8 cellular contexts compared by ENCODE assay signal in genomic region chr1:9651565-9652378, GRCh38. TPM values are rescaled to one million over a fixed set of nuclear protein-coding genes. Genes with fewer than 3 reads are reported as not detected.
DNase-seq lines count a peak whose midpoint lies in the region; ATAC-seq and TF ChIP-seq lines count a peak whose summit lies in the region.

Gene PIK3CD (plus strand): TSS chr1:9651731. CDS start chr1:9710456, 58,725 bp downstream.

- peak within 1 kb of the TSS; percentile 97 for H3K27ac Mint-ChIP-seq in CD4-positive, alpha-beta T cell

- intact Hi-C loops in CD4-positive, alpha-beta T cell (cut with DNase I, micrococcal nuclease), result loop anchor here (1.0 to 5.0 kb wide), 5 partner anchors 22 to 66 kb away; no protein-coding TSS in a partner anchor
- intact Hi-C loops in posterior vena cava (cut with DNase I), result no loop called here

- no peaks in the 10 kb centered on the region for H3K27me3 ChIP-seq in CD4-positive, alpha-beta T cell (ENCODE audit: control insufficient read depth, insufficient read depth, low read length)
- H3K27me3 ChIP-seq in HAP-1 (ENCODE audit: low read depth), result peaks cover 48% of the 10 kb centered on the region
- H3K27me3 ChIP-seq in cardiac muscle cell, result peaks cover 69% of the 10 kb centered on the region

- no peaks in the 10 kb centered on the region for H3K9me3 ChIP-seq in CD4-positive, alpha-beta T cell (ENCODE audit: control insufficient read depth, low read length)
- H3K9me3 ChIP-seq in HAP-1 (no peaks in the 10 kb centered on the region), cardiac muscle cell (ENCODE audit: low read depth) (no peaks in the 10 kb centered on the region)

- POLR2A ChIA-PET in CD4-positive, alpha-beta T cell (lab: Charles Lee), result interaction anchor here (0.9 to 14.1 kb wide), 20 partner anchors 8 to 418 kb away, joined by 3 to 512 read pairs (median 4); no protein-coding TSS in a partner anchor

- peaks cover 73% of the 10 kb centered on the region for H3K4me1 Mint-ChIP-seq in CD4-positive, alpha-beta T cell (ENCODE audit: low read depth)

- H3K36me3 Mint-ChIP-seq in CD4-positive, alpha-beta T cell (ENCODE audit: low read depth), result peaks cover 31% of the 10 kb centered on the region

- no peaks in the 10 kb centered on the region for H3K36me3 ChIP-seq in HAP-1 (replicated peaks)
- no peaks in the 10 kb centered on the region for H3K36me3 ChIP-seq in cardiac muscle cell

- H3K4me3 ChIP-seq in HAP-1 (peak within 1 kb of the TSS; percentile 15), cardiac muscle cell (peak within 1 kb of the TSS; percentile 35)

- H3K4me3 Mint-ChIP-seq in CD4-positive, alpha-beta T cell, result peak within 1 kb of the TSS; percentile 100

- ATAC-seq in CD4-positive, alpha-beta T cell (ENCODE audit: poor library complexity), result peak; percentile 43

- H3K4me1 ChIP-seq in HAP-1 (peaks cover 3% of the 10 kb centered on the region), cardiac muscle cell (ENCODE audit: low read depth) (peaks cover 9% of the 10 kb centered on the region)

- peak within 1 kb of the TSS; percentile 88 for H3K27ac ChIP-seq in CD4-positive, alpha-beta T cell (ENCODE audit: low read depth, low read length)
- H3K27ac ChIP-seq in cardiac muscle cell, result no peak within 1 kb of the TSS

- DNase-seq in CD4-positive, alpha-beta T cell, result peak in 9 of 10 experiments; percentile 11 to 58 (median 36)
- peak in 1 of 2 experiments; percentile 24 for DNase-seq in HAP-1 (ENCODE audit: low spot score in 2 of 2)
- peak; percentile 26 for DNase-seq in OCI-M1 (lab: John Stamatoyannopoulos, UW)
- DNase-seq in activated naive CD4-positive, alpha-beta T cell treated with Interleukin-2 at 50 U/mL for 16 hours, result peak; percentile 57
- DNase-seq in cardiac muscle cell (ENCODE audit: low read depth in 1 of 2, low spot score in 1 of 2), result peak; percentile 63 to 80
- DNase-seq in posterior vena cava (ENCODE audit: low spot score), result peak; percentile 83
- no peak for DNase-seq in GM19238 (ENCODE audit: insufficient read length, low spot score)
- no peak for DNase-seq in SK-N-DZ (ENCODE audit: low spot score)

- CTCF ChIA-PET in CD4-positive, alpha-beta T cell (lab: Charles Lee), result interaction anchor here (0.8 to 9.6 kb wide), 10 partner anchors 23 to 558 kb away, joined by 3 to 117 read pairs (median 3); partner anchors contain the start of gene KIF1B

- TF ChIP-seq CTCF in CD4-positive, alpha-beta T cell (IDR thresholded peaks at IDR 0.05), result no peak
- TF ChIP-seq CTCF in cardiac muscle cell (IDR thresholded peaks at IDR 0.05; ENCODE audit: low read depth, low read length), result no peak

- in situ Hi-C loops in HAP-1 (cut with MboI; ENCODE audit: low sequenced_read_pairs), result no loop called here

- H3K27me3 Mint-ChIP-seq in CD4-positive, alpha-beta T cell, result no peaks in the 10 kb centered on the region

- no peaks in the 10 kb centered on the region for H3K9me3 Mint-ChIP-seq in CD4-positive, alpha-beta T cell

RNA-seq across cellular contexts. Expression of gene PIK3CD, which starts in this region (rescaled TPM):
- 100 to 1,000 TPM; 202 to 213 TPM for total RNA-seq in CD4-positive, alpha-beta T cell
- 4.7 and 7.9 TPM in 2 replicates for total RNA-seq in cardiac muscle cell
- polyA plus RNA-seq in cardiac muscle cell, result 3.0 and 6.5 TPM in 2 replicates
- 1 to 10 TPM; 7.9 to 9.2 TPM for total RNA-seq in posterior vena cava
- 0.46 and 0.52 TPM in 2 replicates for polyA plus RNA-seq in SK-N-DZ (2014; cell fraction: cytosol; rRNA removed)
- polyA plus RNA-seq in SK-N-DZ (2014; cell fraction: nucleus; rRNA removed), result 0.39 and 0.45 TPM in 2 replicates

Comparison
In these comparisons a context has a peak if more than half of its experiments do, and no peak if none do; other contexts are left out.
1. RNA of gene PIK3CD (total RNA-seq): 202 to 213 TPM in CD4-positive, alpha-beta T cell; 7.9 to 9.2 TPM in posterior vena cava and 4.7 to 7.9 TPM in cardiac muscle cell; every median in the first group is over 10 times any median in the second.
2. DNase-seq: peak in CD4-positive, alpha-beta T cell (9 of 10), OCI-M1 (single experiment), activated naive CD4-positive, alpha-beta T cell treated with Interleukin-2 at 50 U/mL for 16 hours (single experiment), cardiac muscle cell (2 of 2) and posterior vena cava (single experiment); none in GM19238 (single experiment) and SK-N-DZ (single experiment).
3. intact Hi-C loops: an anchor here in CD4-positive, alpha-beta T cell (1.0 to 5.0 kb wide); none called in posterior vena cava.